In the genomic region with DNA sequence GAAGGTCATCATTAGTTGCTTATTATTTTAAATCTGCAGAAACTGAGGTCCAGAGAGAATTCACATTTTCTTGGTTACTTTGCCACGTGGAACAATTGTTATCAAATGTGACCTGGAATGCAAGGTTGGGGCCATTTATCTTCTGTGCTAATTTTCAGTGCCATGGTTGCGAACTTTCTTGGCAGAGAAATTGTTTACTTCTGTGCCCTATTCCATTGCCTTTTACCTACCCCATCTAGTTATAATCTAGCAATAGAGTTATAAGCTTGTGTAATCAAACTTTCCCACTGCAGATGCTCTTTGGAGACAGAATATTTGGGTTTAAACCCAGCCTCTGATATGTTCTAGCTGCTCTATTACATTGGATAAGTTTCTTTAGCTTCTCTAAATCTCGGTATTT, we compare ENCODE assay signal across 11 cellular contexts.
A peak's percentile ranks its signal among the peaks of the same experiment; 100 is the strongest.
DNase-seq lines count a peak whose midpoint lies in the region; ATAC-seq, FAIRE-seq and TF ChIP-seq lines count a peak whose summit lies in the region.
"Had no signal": no experiment of that assay in that cellular context is flagged by ENCODE, and none has a peak within 500 bp of the region (broad histone marks: within the 10 kb centered on the region; RNA-seq: fewer than 3 reads in every experiment).

No MANE protein-coding gene starts in this region.

- H3K4me3 Mint-ChIP-seq in IgD-negative memory B cell = peak overlapping the region; percentile 62 to 95 (median 90)
- no peak overlapping the region for H3K4me3 Mint-ChIP-seq in activated naive CD8-positive, alpha-beta T cell treated with anti-CD3 and anti-CD28 coated beads for 36 hours

- no peak for TF ChIP-seq POLR2A in spleen (IDR thresholded peaks at IDR 0.05)

- ATAC-seq in HG02610 (IDR thresholded peaks at IDR 0.05; ENCODE audit: unreplicated experiment) (no peak), GM21529 (IDR thresholded peaks at IDR 0.05; ENCODE audit: unreplicated experiment) (no peak)

- peaks cover 50 to 62% (median 60%) of the 10 kb centered on the region in 3 donors for H3K4me1 Mint-ChIP-seq in IgD-negative memory B cell
- H3K4me1 Mint-ChIP-seq in activated naive CD8-positive, alpha-beta T cell treated with anti-CD3 and anti-CD28 coated beads for 36 hours = peaks cover 47% of the 10 kb centered on the region

- TF ChIP-seq CTCF in kidney (IDR thresholded peaks at IDR 0.05; ENCODE audit: borderline replicate concordance, extremely low read depth, insufficient read depth) = no peak
- no peak for TF ChIP-seq CTCF in spleen (IDR thresholded peaks at IDR 0.05 in 8 of 11, conservative IDR thresholded peaks at IDR 0.05 in 3 of 11)
- TF ChIP-seq CTCF in GM13976 (IDR thresholded peaks at IDR 0.05; ENCODE audit: borderline replicate concordance, control extremely low read depth, extremely low read depth, insufficient read depth, missing control alignments) = no peak

- intact Hi-C loops in kidney (cut with DNase I) = no loop called here
- intact Hi-C loops in spleen (cut with DNase I; ENCODE audit: low total_unique reads) = no loop called here

- WGBS in spleen, 5 donors = 55 to 66% (median 60%) methylated on average over 3 of the region's 3 CpGs

- peaks cover 3% of the 10 kb centered on the region for H3K36me3 Mint-ChIP-seq in IgD-negative memory B cell
- peaks cover 11% of the 10 kb centered on the region for H3K36me3 Mint-ChIP-seq in activated naive CD8-positive, alpha-beta T cell treated with anti-CD3 and anti-CD28 coated beads for 36 hours

- H3K9me3 Mint-ChIP-seq in IgD-negative memory B cell = no peaks in the 10 kb centered on the region
- peaks cover 3% of the 10 kb centered on the region for H3K9me3 Mint-ChIP-seq in activated naive CD8-positive, alpha-beta T cell treated with anti-CD3 and anti-CD28 coated beads for 36 hours

- DNase-seq in activated naive CD8-positive, alpha-beta T cell treated with anti-CD3 and anti-CD28 coated beads for 36 hours = no peak
- DNase-seq in kidney (no peak), spleen (no peak), GM13976 (ENCODE audit: low spot score) (no peak)
- DNase-seq: NCI-H446, posterior cingulate gyrus, T1000 had no signal

- H3K9me3 ChIP-seq in kidney (ENCODE audit: control insufficient read depth in 1 of 2, low read length in 2 of 2) (no peaks in the 10 kb centered on the region), spleen (no peaks in the 10 kb centered on the region)

- H3K27ac Mint-ChIP-seq in IgD-negative memory B cell = peak overlapping the region; percentile 78 to 99 (median 98)
- H3K27ac Mint-ChIP-seq in activated naive CD8-positive, alpha-beta T cell treated with anti-CD3 and anti-CD28 coated beads for 36 hours = peak overlapping the region; percentile 65

- H3K4me1 ChIP-seq in kidney (ENCODE audit: control insufficient read depth in 1 of 2, insufficient read depth in 1 of 2, low read depth in 1 of 2, low read length in 2 of 2) (peaks cover 14 to 16% of the 10 kb centered on the region in 2 donors), spleen (peaks cover 24 to 88% (median 49%) of the 10 kb centered on the region in 6 donors)

- no peaks in the 10 kb centered on the region for H3K27me3 ChIP-seq in spleen (replicated peaks in 1 of 7)

- peaks cover 2% of the 10 kb centered on the region for H3K27me3 Mint-ChIP-seq in IgD-negative memory B cell
- H3K27me3 Mint-ChIP-seq in activated naive CD8-positive, alpha-beta T cell treated with anti-CD3 and anti-CD28 coated beads for 36 hours = no peaks in the 10 kb centered on the region

- no peak for FAIRE-seq in kidney (lab: Jason Lieb, UNC)
- FAIRE-seq: astrocyte had no signal

- H3K36me3 ChIP-seq in kidney (ENCODE audit: control insufficient read depth in 1 of 2, insufficient read depth in 2 of 2, low read length in 2 of 2) = no peaks in the 10 kb centered on the region
- H3K36me3 ChIP-seq in spleen = no peaks in the 10 kb centered on the region

- in situ Hi-C loops in GM13976 (cut with MboI; ENCODE audit: low sequenced_read_pairs, unreplicated experiment) = no loop called here

- H3K4me3 ChIP-seq in kidney (ENCODE audit: low read length in 2 of 2) (peak overlapping the region; percentile 36 to 42), spleen (peak overlapping the region in 3 of 8 donors; percentile 4 to 33 (median 10))

- no peak overlapping the region for H3K9ac ChIP-seq in kidney (ENCODE audit: low read length in 2 of 2)

- H3K27ac ChIP-seq in kidney (ENCODE audit: low read depth in 2 of 2, low read length in 2 of 2) = peak overlapping the region; percentile 54 to 71
- peak overlapping the region; percentile 55 to 86 (median 72) for H3K27ac ChIP-seq in spleen
